In the genomic region with DNA sequence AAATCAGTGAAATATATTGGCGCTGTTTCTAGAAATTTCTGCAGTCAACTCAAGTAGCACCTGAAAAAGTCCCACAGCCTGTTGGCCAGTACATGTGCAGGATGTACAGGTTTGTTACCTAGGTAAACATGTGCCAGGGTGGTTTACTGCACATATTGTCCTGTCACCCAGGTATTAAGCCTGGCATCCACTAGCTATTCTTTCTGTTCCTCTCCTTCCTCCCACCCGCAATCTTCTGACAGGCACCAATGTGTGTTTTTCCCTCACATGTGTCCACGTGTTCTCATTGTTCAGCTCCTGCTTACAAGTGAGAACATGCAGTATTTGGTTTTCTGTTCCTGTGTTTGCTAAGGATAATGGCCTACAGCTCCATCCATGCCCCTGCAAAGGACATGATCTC, we compare ENCODE assay signal across 28 cellular contexts. TPM values are rescaled to one million over a fixed set of nuclear protein-coding genes. Genes with fewer than 3 reads are reported as not detected.
A peak's percentile ranks its signal among the peaks of the same experiment; 100 is the strongest.
DNase-seq lines count a peak whose midpoint lies in the region; ATAC-seq, FAIRE-seq and TF ChIP-seq lines count a peak whose summit lies in the region.
"Had no signal": no experiment of that assay in that cellular context is flagged by ENCODE, and none has a peak within 500 bp of the region (broad histone marks: within the 10 kb centered on the region; RNA-seq: fewer than 3 reads in every experiment).

No MANE protein-coding gene starts in this region.

- CTCF ChIA-PET in mammary epithelial cell (lab: Charles Lee; ENCODE audit: low non-redundant PET) = no interaction called here

- H3K27me3 ChIP-seq in HUES64 (ENCODE audit: insufficient read depth, low read length) (no peaks in the 10 kb centered on the region), mammary epithelial cell (ENCODE audit: insufficient read depth, low read length) (no peaks in the 10 kb centered on the region), keratinocyte (ENCODE audit: control insufficient read depth, extremely low read depth, insufficient read depth, low read length) (no peaks in the 10 kb centered on the region), thyroid gland (no peaks in the 10 kb centered on the region)
- H3K27me3 ChIP-seq: neural progenitor cell, SJCRH30 had no signal

- dilution Hi-C loops in mammary epithelial cell (cut with HindIII; ENCODE audit: low sequenced_read_pairs) (no loop called here), keratinocyte (cut with MboI; ENCODE audit: extremely low pct_ligation_motif_present, low sequenced_read_pairs) (no loop called here)

- TF ChIP-seq POLR2A in thyroid gland (IDR thresholded peaks at IDR 0.05) (no peak), H54 (IDR thresholded peaks at IDR 0.05; ENCODE audit: low read depth, low read length) (no peak)

- in situ Hi-C loops in mammary epithelial cell (cut with MboI; ENCODE audit: low sequenced_read_pairs in 2 of 2) = no loop called here

- H3K4me2 ChIP-seq in mammary epithelial cell (ENCODE audit: insufficient read depth, low read depth, low read length) = peak overlapping the region; percentile 63
- peak overlapping the region; percentile 76 for H3K4me2 ChIP-seq in keratinocyte (ENCODE audit: control insufficient read depth, extremely low read depth, insufficient read depth, low read depth, low read length)
- H3K4me2 ChIP-seq: neural progenitor cell had no signal

- no peak for DNase-seq in mammary epithelial cell
- DNase-seq in keratinocyte (ENCODE audit: low read depth, low spot score) = no peak
- peak in 1 of 2 donors; percentile 27 for DNase-seq in thyroid gland
- DNase-seq in COLO668 (lab: John Stamatoyannopoulos, UW; ENCODE audit: unreplicated experiment) = no peak
- no peak for DNase-seq in H54 (ENCODE audit: insufficient read length, low spot score)
- DNase-seq: activated CD4-positive, alpha-beta memory T cell treated with anti-CD3 and anti-CD28 coated beads, Interleukin-2, amount 10 ng/mL, durations not matched to agents 7 days and 5 days; activated CD8-positive, alpha-beta memory T cell treated with anti-CD3 and anti-CD28 coated beads, Interleukin-2, amount 50 U/mL, for 48 hours; anterior cingulate cortex; NCI-H1105; NCI-H1930; NCI-H526 treated with DMSO at 0.1 percent for 48 hours; right cardiac atrium; stimulated activated CD4-positive, alpha-beta T cell treated with anti-CD3 and anti-CD28 coated beads, Interleukin-2, amount 100 ng/mL, for 48 hours; T-helper 1 cell had no signal

- H4K20me1 ChIP-seq in mammary epithelial cell (ENCODE audit: insufficient read depth, low read length) (no peaks in the 10 kb centered on the region), keratinocyte (ENCODE audit: control insufficient read depth, extremely low read depth, insufficient read depth, low read length) (no peaks in the 10 kb centered on the region)

- H3K36me3 ChIP-seq in HUES64 (ENCODE audit: insufficient read depth, low read length) (no peaks in the 10 kb centered on the region), mammary epithelial cell (ENCODE audit: insufficient read depth, low read length) (no peaks in the 10 kb centered on the region), keratinocyte (ENCODE audit: control insufficient read depth in 2 of 2, extremely low read depth in 1 of 2, insufficient read depth in 2 of 2, low read length in 2 of 2) (no peaks in the 10 kb centered on the region), thyroid gland (no peaks in the 10 kb centered on the region)
- H3K36me3 ChIP-seq: neural progenitor cell, SJCRH30 had no signal

- H3K9me1 ChIP-seq in keratinocyte (ENCODE audit: control insufficient read depth, extremely low read depth, insufficient read depth, low read length) = no peaks in the 10 kb centered on the region

- no peaks in the 10 kb centered on the region for H3K9me3 ChIP-seq in HUES64 (ENCODE audit: insufficient read depth, low read depth, low read length)
- H3K9me3 ChIP-seq in mammary epithelial cell (replicated peaks; ENCODE audit: insufficient read depth, low read length) = no peaks in the 10 kb centered on the region
- no peaks in the 10 kb centered on the region for H3K9me3 ChIP-seq in keratinocyte (ENCODE audit: control insufficient read depth, low read depth, low read length)
- H3K9me3 ChIP-seq in thyroid gland = no peaks in the 10 kb centered on the region
- H3K9me3 ChIP-seq: SJCRH30 had no signal

- no peak overlapping the region for H3K4me3 ChIP-seq in HUES64 (ENCODE audit: low read length)
- H3K4me3 ChIP-seq in mammary epithelial cell (replicated peaks in 1 of 3; ENCODE audit: insufficient read depth in 1 of 3, low read depth in 2 of 3, low read length in 3 of 3) = no peak overlapping the region
- no peak overlapping the region for H3K4me3 ChIP-seq in keratinocyte (ENCODE audit: control insufficient read depth in 2 of 3, extremely low read depth in 1 of 3, insufficient read depth in 2 of 3, low read depth in 1 of 3, low read length in 3 of 3)
- H3K4me3 ChIP-seq in thyroid gland (replicated peaks in 1 of 3) = no peak overlapping the region
- H3K4me3 ChIP-seq: K562, neural progenitor cell, SJCRH30 had no signal

- no peak for TF ChIP-seq CTCF in mammary epithelial cell (conservative IDR thresholded peaks at IDR 0.05 in 1 of 2, IDR thresholded peaks at IDR 0.05 in 1 of 2; ENCODE audit: extremely low read depth in 1 of 2, insufficient read depth in 1 of 2, low read depth in 1 of 2, low read length in 2 of 2)
- TF ChIP-seq CTCF in keratinocyte (optimal IDR thresholded peaks at IDR 0.05 in 1 of 3, IDR thresholded peaks at IDR 0.05 in 1 of 3, conservative IDR thresholded peaks at IDR 0.05 in 1 of 3; ENCODE audit: extremely low read depth in 1 of 3, insufficient read depth in 2 of 3, low read length in 3 of 3) = no peak
- TF ChIP-seq CTCF in thyroid gland (IDR thresholded peaks at IDR 0.05) = no peak

- no peaks in the 10 kb centered on the region for H3K79me2 ChIP-seq in mammary epithelial cell (ENCODE audit: insufficient read depth, low read length)
- H3K79me2 ChIP-seq in keratinocyte (ENCODE audit: control insufficient read depth, insufficient read depth, low read length) = no peaks in the 10 kb centered on the region
- H3K79me2 ChIP-seq: parathyroid adenoma had no signal

- ATAC-seq in HG02588 (IDR thresholded peaks at IDR 0.05; ENCODE audit: unreplicated experiment) = no peak
- ATAC-seq: activated T-helper 17 cell treated with anti-CD3 and anti-CD28 coated beads, Interleukin-2, amount 50 U/mL, for 72 hours; K562; Panc1 had no signal

- BruUV-seq in mammary epithelial cell (replicated peaks; lab: Mats Ljungman, UMichigan) = no TSS peak

- H2AFZ ChIP-seq in mammary epithelial cell (ENCODE audit: low read depth, low read length) = no peak overlapping the region
- no peak overlapping the region for H2AFZ ChIP-seq in keratinocyte (ENCODE audit: control insufficient read depth, low read length)
- H2AFZ ChIP-seq: neural progenitor cell, parathyroid adenoma had no signal

- intact Hi-C loops in mammary epithelial cell (cut with micrococcal nuclease) (loop anchor here (5.0 kb wide), 1 partner anchor 35 kb away; no protein-coding TSS in a partner anchor), thyroid gland (cut with DNase I) (no loop called here)

- peak; percentile 43 for FAIRE-seq in keratinocyte (lab: Jason Lieb, UNC)
- no peak for FAIRE-seq in H54 (lab: Jason Lieb, UNC)
- FAIRE-seq: D721Med, endometrium, islet of Langerhans, K562, urothelium cell line had no signal

- 90% methylated on average over 3 of the region's 3 CpGs for WGBS in HUES64
- 90% methylated on average over 3 of the region's 3 CpGs for WGBS in mammary epithelial cell (ENCODE audit: low coverage, missing lambda C conversion rate)
- 94 to 96% methylated on average over 3 of the region's 3 CpGs for WGBS in thyroid gland, 2 donors

- H3K27ac ChIP-seq in HUES64 (ENCODE audit: low read depth, low read length) (peak overlapping the region; percentile 75; the same call in 1 of the 2 replicates), mammary epithelial cell (ENCODE audit: insufficient read depth, low read depth, low read length) (peak overlapping the region; percentile 13), keratinocyte (ENCODE audit: control insufficient read depth, insufficient read depth, low read length) (peak overlapping the region; percentile 63), thyroid gland (peak overlapping the region; percentile 56 to 80 (median 64))
- H3K27ac ChIP-seq: neural progenitor cell, parathyroid adenoma had no signal

- H3K9ac ChIP-seq in HUES64 (ENCODE audit: low read depth, low read length) (no peak overlapping the region), mammary epithelial cell (ENCODE audit: insufficient read depth, low read length) (no peak overlapping the region), keratinocyte (ENCODE audit: control insufficient read depth, extremely low read depth, insufficient read depth, low read length) (peak overlapping the region; percentile 19)
- H3K9ac ChIP-seq: neural progenitor cell, parathyroid adenoma had no signal

- H3K4me1 ChIP-seq in HUES64 (ENCODE audit: insufficient read depth, low read length) (peaks cover 10% of the 10 kb centered on the region), mammary epithelial cell (ENCODE audit: insufficient read depth, low read length) (peaks cover 23% of the 10 kb centered on the region), keratinocyte (ENCODE audit: control insufficient read depth, extremely low read depth, insufficient read depth, low read length) (peaks cover 39% of the 10 kb centered on the region), thyroid gland (peaks cover 12 to 16% of the 10 kb centered on the region in 2 donors)
- H3K4me1 ChIP-seq: parathyroid adenoma had no signal

RNA-seq across cellular contexts. Expression of a gene that starts 13.1 kb away (rescaled TPM):
- polyA plus RNA-seq in HUES64 (2013, experiment 1 of 2) = not detected
- 0.13 TPM for polyA plus RNA-seq in HUES64 (2013, experiment 2 of 2)
- 1 to 10 TPM in 1 of 2 donors, under 1 TPM in 1; 0.17 to 1.7 TPM for total RNA-seq in mammary epithelial cell
- 1.3 TPM for polyA plus RNA-seq in mammary epithelial cell
- 0.88 TPM for polyA minus RNA-seq in mammary epithelial cell
- 23.7 to 32.7 TPM (median 30.5 TPM) in 3 replicates for polyA plus RNA-seq in keratinocyte
- polyA plus RNA-seq in keratinocyte (2011; ENCODE audit: low read depth) = 174 TPM
- 18.4 and 45.7 TPM in 2 replicates for polyA plus RNA-seq in keratinocyte (2011; cell fraction: cytosol; rRNA removed)
- 37.0 and 60.9 TPM in 2 replicates for polyA plus RNA-seq in keratinocyte (2011; cell fraction: nucleus; rRNA removed)
- polyA plus RNA-seq in keratinocyte (2012; ENCODE audit: low replicate concordance) = 21.5 and 65.8 TPM in 2 replicates
- polyA minus RNA-seq in keratinocyte = 5.8 to 20.8 TPM (median 15.9 TPM) in 3 replicates
- 15.5 TPM for polyA minus RNA-seq in keratinocyte (2011; cell fraction: cytosol; rRNA and poly(A)+ RNA removed)
- polyA minus RNA-seq in keratinocyte (2011; cell fraction: nucleus; rRNA and poly(A)+ RNA removed) = 21.0 and 30.9 TPM in 2 replicates
- total RNA-seq in thyroid gland = 1 to 10 TPM in 3 of 4 donors, under 1 TPM in 1; 0.79 to 3.4 (median 2.0) TPM
- total RNA-seq: activated CD4-positive, alpha-beta memory T cell treated with anti-CD3 and anti-CD28 coated beads, Interleukin-2, amount 10 ng/mL, durations not matched to agents 7 days and 5 days; activated T-helper 17 cell treated with anti-CD3 and anti-CD28 coated beads, Interleukin-2, amount 50 U/mL, for 72 hours; K562; M059J; right cardiac atrium; SJCRH30 had no signal
- polyA plus RNA-seq: CD14-positive monocyte, K562 had no signal

Comparison
In these comparisons a context has a peak if more than half of its experiments do, and no peak if none do; other contexts are left out.
1. H3K27ac ChIP-seq: peak in every context shown above with its lines; median percentile 75 in HUES64; 64 in thyroid gland; 63 in keratinocyte; 13 in mammary epithelial cell.